In the genomic region with DNA sequence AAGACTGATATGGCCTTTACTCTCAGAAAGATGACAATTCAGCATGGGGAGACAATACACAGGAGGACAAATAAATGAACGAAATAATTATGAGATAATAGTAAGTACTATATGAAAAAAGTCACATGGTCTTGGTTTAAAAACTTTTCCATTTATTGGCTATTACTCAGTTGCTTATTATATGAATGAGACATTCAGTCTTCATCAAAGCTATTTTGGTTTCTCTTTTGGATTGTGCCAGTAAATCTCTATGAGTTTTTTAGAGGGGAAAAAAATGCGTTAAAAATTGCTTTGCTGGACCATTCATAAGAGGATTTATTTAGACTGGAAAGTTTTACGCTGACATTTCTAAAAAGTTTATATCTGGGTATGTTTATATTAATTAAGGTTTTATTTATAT, we compare ENCODE assay signal across 17 cellular contexts.
A peak's percentile ranks its signal among the peaks of the same experiment; 100 is the strongest.
DNase-seq lines count a peak whose midpoint lies in the region; ATAC-seq and TF ChIP-seq lines count a peak whose summit lies in the region.
"Had no signal": no experiment of that assay in that cellular context is flagged by ENCODE, and none has a peak within 500 bp of the region (broad histone marks: within the 10 kb centered on the region; RNA-seq: fewer than 3 reads in every experiment).

No MANE protein-coding gene starts in this region.

- WGBS in esophagus muscularis mucosa: 23% methylated on average over 3 of the region's 3 CpGs

- H3K27me3 ChIP-seq in Peyer's patch (no peaks in the 10 kb centered on the region), esophagus muscularis mucosa (no peaks in the 10 kb centered on the region), brain microvascular endothelial cell (replicated peaks) (no peaks in the 10 kb centered on the region)

- intact Hi-C loops in esophagus muscularis mucosa (cut with DNase I): no loop called here
- intact Hi-C loops in head of caudate nucleus (cut with DNase I): no loop called here

- POLR2A ChIA-PET in WTC11 (lab: Charles Lee): no interaction called here

- H3K27me3 Mint-ChIP-seq in nephron (ENCODE audit: low read depth) (no peaks in the 10 kb centered on the region), type B pancreatic cell (no peaks in the 10 kb centered on the region), WTC11 (ENCODE audit: low read depth) (no peaks in the 10 kb centered on the region)
- H3K27me3 Mint-ChIP-seq: activated naive CD4-positive, alpha-beta T cell treated with anti-CD3 and anti-CD28 coated beads, Interleukin-2, amount 50 U/mL, for 24 hours had no signal

- in situ Hi-C loops in brain microvascular endothelial cell (cut with HindIII; ENCODE audit: low pct_ligation_motif_present, low sequenced_read_pairs): no loop called here

- H3K9me3 ChIP-seq in Peyer's patch (no peaks in the 10 kb centered on the region), esophagus muscularis mucosa (no peaks in the 10 kb centered on the region)

- no peak for TF ChIP-seq EP300 in esophagus muscularis mucosa (IDR thresholded peaks at IDR 0.05)

- no peak for DNase-seq in Peyer's patch
- no peak for DNase-seq in esophagus muscularis mucosa (ENCODE audit: extremely low spot score)
- no peak for DNase-seq in type B pancreatic cell (ENCODE audit: extremely low spot score, unreplicated experiment)
- DNase-seq in head of caudate nucleus: no peak
- no peak for DNase-seq in brain microvascular endothelial cell
- no peak for DNase-seq in WTC11 (ENCODE audit: low spot score)
- DNase-seq: activated CD4-positive, alpha-beta T cell treated with anti-CD3 and anti-CD28 coated beads for 48 hours; hippocampal formation; stimulated activated CD4-positive, alpha-beta T cell treated with anti-CD3 and anti-CD28 coated beads, Interleukin-4, amount 100 ng/mL, for 1 hour had no signal

- H3K36me3 Mint-ChIP-seq in nephron (ENCODE audit: low read depth): peaks cover 8% of the 10 kb centered on the region
- peaks cover 12% of the 10 kb centered on the region for H3K36me3 Mint-ChIP-seq in type B pancreatic cell
- H3K36me3 Mint-ChIP-seq in WTC11: no peaks in the 10 kb centered on the region
- H3K36me3 Mint-ChIP-seq: activated naive CD4-positive, alpha-beta T cell treated with anti-CD3 and anti-CD28 coated beads, Interleukin-2, amount 50 U/mL, for 24 hours had no signal

- H3K36me3 ChIP-seq in Peyer's patch: no peaks in the 10 kb centered on the region
- H3K36me3 ChIP-seq in esophagus muscularis mucosa: no peaks in the 10 kb centered on the region
- no peaks in the 10 kb centered on the region for H3K36me3 ChIP-seq in brain microvascular endothelial cell (replicated peaks)

- peak overlapping the region; percentile 2 to 76 (median 9) for H3K27ac ChIP-seq in Peyer's patch
- H3K27ac ChIP-seq in esophagus muscularis mucosa (replicated peaks in 1 of 4): peak overlapping the region; percentile 80 to 88 (median 86)
- H3K27ac ChIP-seq in brain microvascular endothelial cell: no peak overlapping the region

- H3K4me1 ChIP-seq in Peyer's patch (peaks cover 0 to 11% (median 7%) of the 10 kb centered on the region in 4 donors), esophagus muscularis mucosa (peaks cover 49 to 72% (median 56%) of the 10 kb centered on the region in 4 donors)

- TF ChIP-seq CTCF in Peyer's patch (IDR thresholded peaks at IDR 0.05): no peak
- no peak for TF ChIP-seq CTCF in esophagus muscularis mucosa (IDR thresholded peaks at IDR 0.05)
- TF ChIP-seq CTCF in nephron (IDR thresholded peaks at IDR 0.05; ENCODE audit: unreplicated experiment in 3 of 3): no peak
- no peak for TF ChIP-seq CTCF in type B pancreatic cell (conservative IDR thresholded peaks at IDR 0.05)
- no peak for TF ChIP-seq CTCF in brain microvascular endothelial cell (IDR thresholded peaks at IDR 0.05; ENCODE audit: low read depth, low read length, missing control alignments)
- no peak for TF ChIP-seq CTCF in WTC11 (IDR thresholded peaks at IDR 0.05)

- H3K4me1 Mint-ChIP-seq in nephron (peaks cover 70% of the 10 kb centered on the region), type B pancreatic cell (ENCODE audit: unreplicated experiment) (peaks cover 58% of the 10 kb centered on the region), WTC11 (peaks cover 31% of the 10 kb centered on the region)

- CTCF ChIA-PET in WTC11 (lab: Charles Lee): interaction anchor here (1.2 kb wide), 1 partner anchor 181 kb away, joined by 3 read pairs; no protein-coding TSS in a partner anchor

- H3K27ac Mint-ChIP-seq in nephron (peak overlapping the region; percentile 41 to 83 (median 45)), type B pancreatic cell (peak overlapping the region; percentile 53), WTC11 (no peak overlapping the region)
- H3K27ac Mint-ChIP-seq: activated naive CD4-positive, alpha-beta T cell treated with anti-CD3 and anti-CD28 coated beads, Interleukin-2, amount 50 U/mL, for 24 hours; CD14-positive monocyte; T-helper 2 cell treated with Interferon-gamma antibody and Interleukin-4, amounts not matched to agents 5 μg/mL and 100 μg/mL, for 36 hours had no signal

- no peak for ATAC-seq in WTC11
- ATAC-seq: HCT116, left lobe of liver had no signal

- H3K9me3 Mint-ChIP-seq in nephron (no peaks in the 10 kb centered on the region), type B pancreatic cell (peaks cover 14% of the 10 kb centered on the region), WTC11 (no peaks in the 10 kb centered on the region)
- H3K9me3 Mint-ChIP-seq: activated naive CD4-positive, alpha-beta T cell treated with anti-CD3 and anti-CD28 coated beads, Interleukin-2, amount 50 U/mL, for 24 hours; CD14-positive monocyte; IgD-negative memory B cell; T-helper 2 cell treated with Interferon-gamma antibody and Interleukin-4, amounts not matched to agents 5 μg/mL and 100 μg/mL, for 36 hours had no signal

- H3K4me3 Mint-ChIP-seq in nephron: peak overlapping the region in 1 of 3 experiments; percentile 39
- H3K4me3 Mint-ChIP-seq in type B pancreatic cell: no peak overlapping the region
- H3K4me3 Mint-ChIP-seq in WTC11: no peak overlapping the region
- H3K4me3 Mint-ChIP-seq: activated naive CD4-positive, alpha-beta T cell treated with anti-CD3 and anti-CD28 coated beads, Interleukin-2, amount 50 U/mL, for 24 hours; CD14-positive monocyte; IgD-negative memory B cell; neural crest cell; T-helper 2 cell treated with Interferon-gamma antibody and Interleukin-4, amounts not matched to agents 5 μg/mL and 100 μg/mL, for 36 hours had no signal

- H3K4me3 ChIP-seq in Peyer's patch: no peak overlapping the region
- H3K4me3 ChIP-seq in esophagus muscularis mucosa: peak overlapping the region in 1 of 4 donors; percentile 17
- no peak overlapping the region for H3K4me3 ChIP-seq in brain microvascular endothelial cell (ENCODE audit: low read depth, low read length)

- TF ChIP-seq POLR2A in Peyer's patch (IDR thresholded peaks at IDR 0.05): no peak
- no peak for TF ChIP-seq POLR2A in esophagus muscularis mucosa (IDR thresholded peaks at IDR 0.05; ENCODE audit: low read depth)

TF ChIP-seq in WTC11, 78 proteins besides CTCF, POLR2A, EP300 and RAD21 (continues in another document):
- TF ChIP-seq, protein P1, sequence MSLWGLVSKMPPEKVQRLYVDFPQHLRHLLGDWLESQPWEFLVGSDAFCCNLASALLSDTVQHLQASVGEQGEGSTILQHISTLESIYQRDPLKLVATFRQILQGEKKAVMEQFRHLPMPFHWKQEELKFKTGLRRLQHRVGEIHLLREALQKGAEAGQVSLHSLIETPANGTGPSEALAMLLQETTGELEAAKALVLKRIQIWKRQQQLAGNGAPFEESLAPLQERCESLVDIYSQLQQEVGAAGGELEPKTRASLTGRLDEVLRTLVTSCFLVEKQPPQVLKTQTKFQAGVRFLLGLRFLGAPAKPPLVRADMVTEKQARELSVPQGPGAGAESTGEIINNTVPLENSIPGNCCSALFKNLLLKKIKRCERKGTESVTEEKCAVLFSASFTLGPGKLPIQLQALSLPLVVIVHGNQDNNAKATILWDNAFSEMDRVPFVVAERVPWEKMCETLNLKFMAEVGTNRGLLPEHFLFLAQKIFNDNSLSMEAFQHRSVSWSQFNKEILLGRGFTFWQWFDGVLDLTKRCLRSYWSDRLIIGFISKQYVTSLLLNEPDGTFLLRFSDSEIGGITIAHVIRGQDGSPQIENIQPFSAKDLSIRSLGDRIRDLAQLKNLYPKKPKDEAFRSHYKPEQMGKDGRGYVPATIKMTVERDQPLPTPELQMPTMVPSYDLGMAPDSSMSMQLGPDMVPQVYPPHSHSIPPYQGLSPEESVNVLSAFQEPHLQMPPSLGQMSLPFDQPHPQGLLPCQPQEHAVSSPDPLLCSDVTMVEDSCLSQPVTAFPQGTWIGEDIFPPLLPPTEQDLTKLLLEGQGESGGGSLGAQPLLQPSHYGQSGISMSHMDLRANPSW (CRISPR knock-in tag; conservative IDR thresholded peaks at IDR 0.05; ENCODE audit: low read depth): no peak
- TF ChIP-seq, protein P2, sequence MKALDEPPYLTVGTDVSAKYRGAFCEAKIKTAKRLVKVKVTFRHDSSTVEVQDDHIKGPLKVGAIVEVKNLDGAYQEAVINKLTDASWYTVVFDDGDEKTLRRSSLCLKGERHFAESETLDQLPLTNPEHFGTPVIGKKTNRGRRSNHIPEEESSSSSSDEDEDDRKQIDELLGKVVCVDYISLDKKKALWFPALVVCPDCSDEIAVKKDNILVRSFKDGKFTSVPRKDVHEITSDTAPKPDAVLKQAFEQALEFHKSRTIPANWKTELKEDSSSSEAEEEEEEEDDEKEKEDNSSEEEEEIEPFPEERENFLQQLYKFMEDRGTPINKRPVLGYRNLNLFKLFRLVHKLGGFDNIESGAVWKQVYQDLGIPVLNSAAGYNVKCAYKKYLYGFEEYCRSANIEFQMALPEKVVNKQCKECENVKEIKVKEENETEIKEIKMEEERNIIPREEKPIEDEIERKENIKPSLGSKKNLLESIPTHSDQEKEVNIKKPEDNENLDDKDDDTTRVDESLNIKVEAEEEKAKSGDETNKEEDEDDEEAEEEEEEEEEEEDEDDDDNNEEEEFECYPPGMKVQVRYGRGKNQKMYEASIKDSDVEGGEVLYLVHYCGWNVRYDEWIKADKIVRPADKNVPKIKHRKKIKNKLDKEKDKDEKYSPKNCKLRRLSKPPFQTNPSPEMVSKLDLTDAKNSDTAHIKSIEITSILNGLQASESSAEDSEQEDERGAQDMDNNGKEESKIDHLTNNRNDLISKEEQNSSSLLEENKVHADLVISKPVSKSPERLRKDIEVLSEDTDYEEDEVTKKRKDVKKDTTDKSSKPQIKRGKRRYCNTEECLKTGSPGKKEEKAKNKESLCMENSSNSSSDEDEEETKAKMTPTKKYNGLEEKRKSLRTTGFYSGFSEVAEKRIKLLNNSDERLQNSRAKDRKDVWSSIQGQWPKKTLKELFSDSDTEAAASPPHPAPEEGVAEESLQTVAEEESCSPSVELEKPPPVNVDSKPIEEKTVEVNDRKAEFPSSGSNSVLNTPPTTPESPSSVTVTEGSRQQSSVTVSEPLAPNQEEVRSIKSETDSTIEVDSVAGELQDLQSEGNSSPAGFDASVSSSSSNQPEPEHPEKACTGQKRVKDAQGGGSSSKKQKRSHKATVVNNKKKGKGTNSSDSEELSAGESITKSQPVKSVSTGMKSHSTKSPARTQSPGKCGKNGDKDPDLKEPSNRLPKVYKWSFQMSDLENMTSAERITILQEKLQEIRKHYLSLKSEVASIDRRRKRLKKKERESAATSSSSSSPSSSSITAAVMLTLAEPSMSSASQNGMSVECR (CRISPR knock-in tag; IDR thresholded peaks at IDR 0.05; ENCODE audit: borderline replicate concordance): no peak
